ENCODE assay signal across 19 cellular contexts in the genomic region with DNA sequence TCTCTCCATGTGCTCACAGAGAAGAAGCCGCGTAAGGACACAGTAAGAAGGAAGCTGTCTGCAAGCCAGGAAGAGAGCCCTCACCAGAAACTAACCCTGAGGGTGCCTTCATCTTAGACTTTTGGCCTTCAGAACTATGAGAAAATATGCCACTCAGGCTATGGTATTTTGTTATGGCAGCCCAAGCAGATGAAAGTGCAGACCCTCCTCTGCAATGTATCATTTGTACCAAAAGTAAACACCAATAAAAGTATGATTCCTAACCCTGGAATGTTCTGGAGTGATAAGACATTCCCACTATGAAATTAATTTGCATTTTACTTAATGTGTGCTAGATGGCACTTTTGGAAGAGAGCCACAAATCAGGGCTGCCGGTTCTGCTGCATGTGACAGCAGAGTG.
DNase-seq lines count a peak whose midpoint lies in the region; ATAC-seq and TF ChIP-seq lines count a peak whose summit lies in the region.
"Had no signal": no experiment of that assay in that cellular context is flagged by ENCODE, and none has a peak within 500 bp of the region (broad histone marks: within the 10 kb centered on the region; RNA-seq: fewer than 3 reads in every experiment).

No MANE protein-coding gene starts in this region.

- H3K36me3 ChIP-seq in RWPE2 (ENCODE audit: low read depth) (no peaks in the 10 kb centered on the region), ascending aorta (no peaks in the 10 kb centered on the region)
- H3K36me3 ChIP-seq: HAP-1 had no signal

- H3K27ac ChIP-seq in C4-2B: peak overlapping the region; percentile 33; the same call in 1 of the 2 replicates
- H3K27ac ChIP-seq in RWPE2 (ENCODE audit: poor library complexity, severe bottlenecking): no peak overlapping the region
- no peak overlapping the region for H3K27ac ChIP-seq in ascending aorta
- H3K27ac ChIP-seq: HL-60 had no signal

- H3K4me3 ChIP-seq in RWPE2 (ENCODE audit: severe bottlenecking) (no peak overlapping the region), ascending aorta (no peak overlapping the region)
- H3K4me3 ChIP-seq: HAP-1 had no signal

- H3K9me3 Mint-ChIP-seq in stimulated activated effector memory CD8-positive, alpha-beta T cell treated with anti-CD3 and anti-CD28 coated beads, Interleukin-12 subunit alpha, Interleukin-12 subunit beta, amount 100 ng/mL, for 72 hours: no peaks in the 10 kb centered on the region

- H3K27me3 ChIP-seq in RWPE2 (ENCODE audit: insufficient read depth, poor library complexity, severe bottlenecking) (no peaks in the 10 kb centered on the region), ascending aorta (no peaks in the 10 kb centered on the region)

- H3K9me3 ChIP-seq in RWPE2 (ENCODE audit: severe bottlenecking): peaks cover 2% of the 10 kb centered on the region
- H3K9me3 ChIP-seq in ascending aorta: no peaks in the 10 kb centered on the region
- H3K9me3 ChIP-seq in T-helper 17 cell (ENCODE audit: control insufficient read depth, low read length, poor library complexity, severe bottlenecking): no peaks in the 10 kb centered on the region
- H3K9me3 ChIP-seq: HAP-1 had no signal

- DNase-seq in HT-29 (ENCODE audit: low spot score) (peak; percentile 13), RWPE2 (ENCODE audit: low spot score) (no peak), kidney tubule cell (ENCODE audit: low spot score) (peak; percentile 4), ascending aorta (ENCODE audit: low spot score in 2 of 2) (no peak), T-helper 17 cell (no peak)
- DNase-seq in stimulated activated effector memory CD8-positive, alpha-beta T cell treated with anti-CD3 and anti-CD28 coated beads, Interleukin-12 subunit alpha, Interleukin-12 subunit beta, amount 100 ng/mL, for 72 hours (ENCODE audit: low spot score in 2 of 2): no peak
- DNase-seq: ACHN; AML-193; CD4-positive, CD25-positive, alpha-beta regulatory T cell; DMS53; NCI-H1048; NCI-H2081 treated with DMSO at 0.1 percent for 48 hours; NCI-H226; NCI-H524 treated with DMSO at 0.1 percent for 48 hours; SHP77 treated with DMSO at 0.1 percent for 48 hours had no signal

- TF ChIP-seq CTCF in C4-2B (conservative IDR thresholded peaks at IDR 0.05) (no peak), RWPE2 (IDR thresholded peaks at IDR 0.05; ENCODE audit: poor library complexity, severe bottlenecking) (no peak), ascending aorta (IDR thresholded peaks at IDR 0.05) (no peak)

- no peak overlapping the region for H3K4me3 Mint-ChIP-seq in stimulated activated effector memory CD8-positive, alpha-beta T cell treated with anti-CD3 and anti-CD28 coated beads, Interleukin-12 subunit alpha, Interleukin-12 subunit beta, amount 100 ng/mL, for 72 hours
- no peak overlapping the region for H3K4me3 Mint-ChIP-seq in T-helper 17 cell
- H3K4me3 Mint-ChIP-seq: CD4-positive, CD25-positive, alpha-beta regulatory T cell had no signal

- peaks cover 65% of the 10 kb centered on the region for H3K27me3 Mint-ChIP-seq in T-helper 17 cell

- ATAC-seq in RWPE2 (ENCODE audit: low read depth): peak; percentile 41; the same call in 2 of the 3 replicates
- ATAC-seq in stimulated activated effector memory CD8-positive, alpha-beta T cell treated with anti-CD3 and anti-CD28 coated beads, Interleukin-12 subunit alpha, Interleukin-12 subunit beta, amount 100 ng/mL, for 72 hours: no peak
- ATAC-seq in T-helper 17 cell: no peak
- ATAC-seq in HG03457 (IDR thresholded peaks at IDR 0.05; ENCODE audit: unreplicated experiment): no peak

- no peak overlapping the region for H3K27ac Mint-ChIP-seq in stimulated activated effector memory CD8-positive, alpha-beta T cell treated with anti-CD3 and anti-CD28 coated beads, Interleukin-12 subunit alpha, Interleukin-12 subunit beta, amount 100 ng/mL, for 72 hours
- H3K27ac Mint-ChIP-seq in T-helper 17 cell: no peak overlapping the region
- H3K27ac Mint-ChIP-seq: CD4-positive, CD25-positive, alpha-beta regulatory T cell had no signal

- intact Hi-C loops in ascending aorta (cut with DNase I): no loop called here

- H3K4me1 Mint-ChIP-seq in stimulated activated effector memory CD8-positive, alpha-beta T cell treated with anti-CD3 and anti-CD28 coated beads, Interleukin-12 subunit alpha, Interleukin-12 subunit beta, amount 100 ng/mL, for 72 hours: peaks cover 5% of the 10 kb centered on the region
- no peaks in the 10 kb centered on the region for H3K4me1 Mint-ChIP-seq in T-helper 17 cell
- H3K4me1 Mint-ChIP-seq: CD4-positive, CD25-positive, alpha-beta regulatory T cell had no signal

- no peaks in the 10 kb centered on the region for H3K36me3 Mint-ChIP-seq in stimulated activated effector memory CD8-positive, alpha-beta T cell treated with anti-CD3 and anti-CD28 coated beads, Interleukin-12 subunit alpha, Interleukin-12 subunit beta, amount 100 ng/mL, for 72 hours
- peaks cover 4% of the 10 kb centered on the region for H3K36me3 Mint-ChIP-seq in T-helper 17 cell (ENCODE audit: low read depth)
- H3K36me3 Mint-ChIP-seq: CD4-positive, CD25-positive, alpha-beta regulatory T cell had no signal

- H3K4me1 ChIP-seq in RWPE2 (ENCODE audit: insufficient read depth, poor library complexity, severe bottlenecking) (no peaks in the 10 kb centered on the region), ascending aorta (no peaks in the 10 kb centered on the region)
- H3K4me1 ChIP-seq: HAP-1 had no signal

Comparison
In these comparisons a context has a peak if more than half of its experiments do, and no peak if none do; other contexts are left out.
1. DNase-seq: peak in HT-29 (single experiment) and kidney tubule cell (single experiment); none in RWPE2 (single experiment), ascending aorta (0 of 2), stimulated activated effector memory CD8-positive, alpha-beta T cell treated with anti-CD3 and anti-CD28 coated beads, Interleukin-12 subunit alpha, Interleukin-12 subunit beta, amount 100 ng/mL, for 72 hours (0 of 2) and T-helper 17 cell (0 of 3).